29 cellular contexts compared by ENCODE assay signal in the genomic region with DNA sequence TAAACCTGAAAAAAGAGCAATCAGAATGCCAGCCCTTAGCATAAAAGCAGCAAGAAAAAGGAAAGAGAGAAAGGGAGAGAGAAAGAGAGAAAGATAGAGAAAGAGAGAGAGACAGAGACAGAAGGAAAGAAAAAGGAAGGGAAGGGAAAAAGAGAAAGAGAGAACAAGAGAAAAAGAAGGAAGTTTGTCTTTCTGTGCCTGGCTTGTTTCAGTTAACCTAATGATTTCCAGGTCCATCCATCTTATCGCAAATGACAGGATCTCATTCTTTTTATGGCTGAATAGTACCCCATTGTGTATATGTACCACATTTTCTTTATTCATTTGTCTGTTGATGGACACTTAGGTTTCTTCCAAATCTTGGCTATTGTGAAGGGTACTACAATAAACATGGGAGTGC.
"Had no signal": no experiment of that assay in that cellular context is flagged by ENCODE, and none has a peak within 500 bp of the region (broad histone marks: within the 10 kb centered on the region; RNA-seq: fewer than 3 reads in every experiment).

No MANE protein-coding gene starts in this region.

- H3K4me1 Mint-ChIP-seq: stimulated activated effector memory CD8-positive, alpha-beta T cell treated with anti-CD3 and anti-CD28 coated beads, Interleukin-12 subunit alpha, Interleukin-12 subunit beta, amount 100 ng/mL, for 72 hours; stimulated activated memory B cell treated with anti-CD40 and anti-IgM and Interleukin-4, amounts not matched to agents 10 μg/mL and 1 μg/mL and 100 μg/mL, for 72 hours; stimulated activated naive B cell treated with anti-CD40 and anti-IgM and Interleukin-4, amounts not matched to agents 10 μg/mL and 1 μg/mL and 100 μg/mL, for 72 hours; stimulated activated naive CD8-positive, alpha-beta T cell treated with anti-CD3 and anti-CD28 coated beads, Interleukin-15, amount 100 ng/mL, for 72 hours had no signal

- H3K36me3 Mint-ChIP-seq: stimulated activated effector memory CD8-positive, alpha-beta T cell treated with anti-CD3 and anti-CD28 coated beads, Interleukin-12 subunit alpha, Interleukin-12 subunit beta, amount 100 ng/mL, for 72 hours; stimulated activated memory B cell treated with anti-CD40 and anti-IgM and Interleukin-4, amounts not matched to agents 10 μg/mL and 1 μg/mL and 100 μg/mL, for 72 hours; stimulated activated naive B cell treated with anti-CD40 and anti-IgM and Interleukin-4, amounts not matched to agents 10 μg/mL and 1 μg/mL and 100 μg/mL, for 72 hours; type B pancreatic cell had no signal

- H3K4me3 ChIP-seq: stomach, suprapubic skin, testis, thoracic aorta, thyroid gland, tibial artery, tibial nerve, transverse colon, upper lobe of left lung, upper lobe of right lung, uterus, vagina had no signal

- H3K27me3 Mint-ChIP-seq: stimulated activated memory B cell treated with anti-CD40 and anti-IgM and Interleukin-4, amounts not matched to agents 10 μg/mL and 1 μg/mL and 100 μg/mL, for 72 hours; stimulated activated naive B cell treated with anti-CD40 and anti-IgM and Interleukin-4, amounts not matched to agents 10 μg/mL and 1 μg/mL and 100 μg/mL, for 72 hours; stimulated activated naive CD8-positive, alpha-beta T cell treated with anti-CD3 and anti-CD28 coated beads, Interleukin-15, amount 100 ng/mL, for 72 hours; stimulated activated naive CD8-positive, alpha-beta T cell treated with anti-CD3 and anti-CD28 coated beads, Interleukin-15, Interleukin-2, amounts not matched to agents 100 ng/mL and 50 ng/mL, for 24 hours; type B pancreatic cell had no signal

- H3K4me3 Mint-ChIP-seq: stimulated activated effector memory CD8-positive, alpha-beta T cell treated with anti-CD3 and anti-CD28 coated beads, Interleukin-12 subunit alpha, Interleukin-12 subunit beta, amount 100 ng/mL, for 72 hours; stimulated activated memory B cell treated with anti-CD40 and anti-IgM and Interleukin-4, amounts not matched to agents 10 μg/mL and 1 μg/mL and 100 μg/mL, for 72 hours; stimulated activated naive B cell treated with anti-CD40 and anti-IgM and Interleukin-4, amounts not matched to agents 10 μg/mL and 1 μg/mL and 100 μg/mL, for 72 hours; stimulated activated naive CD8-positive, alpha-beta T cell treated with anti-CD3 and anti-CD28 coated beads, Interleukin-15, amount 100 ng/mL, for 72 hours; stimulated activated naive CD8-positive, alpha-beta T cell treated with anti-CD3 and anti-CD28 coated beads, Interleukin-15, Interleukin-2, amounts not matched to agents 100 ng/mL and 50 ng/mL, for 24 hours; type B pancreatic cell had no signal

- ATAC-seq: stimulated activated effector memory CD8-positive, alpha-beta T cell treated with anti-CD3 and anti-CD28 coated beads, Interleukin-12 subunit alpha, Interleukin-12 subunit beta, amount 100 ng/mL, for 72 hours; stimulated activated memory B cell treated with anti-CD40 and anti-IgM and Interleukin-4, amounts not matched to agents 10 μg/mL and 1 μg/mL and 100 μg/mL, for 72 hours; stimulated activated naive B cell treated with anti-CD40 and anti-IgM and Interleukin-4, amounts not matched to agents 10 μg/mL and 1 μg/mL and 100 μg/mL, for 72 hours; stimulated activated naive CD8-positive, alpha-beta T cell treated with anti-CD3 and anti-CD28 coated beads, Interleukin-15, amount 100 ng/mL, for 72 hours; stimulated activated naive CD8-positive, alpha-beta T cell treated with anti-CD3 and anti-CD28 coated beads, Interleukin-15, Interleukin-2, amounts not matched to agents 100 U/mL and 50 U/mL, for 24 hours; upper lobe of right lung had no signal

- H3K27ac Mint-ChIP-seq: stimulated activated effector memory CD8-positive, alpha-beta T cell treated with anti-CD3 and anti-CD28 coated beads, Interleukin-12 subunit alpha, Interleukin-12 subunit beta, amount 100 ng/mL, for 72 hours; stimulated activated memory B cell treated with anti-CD40 and anti-IgM and Interleukin-4, amounts not matched to agents 10 μg/mL and 1 μg/mL and 100 μg/mL, for 72 hours; stimulated activated naive B cell treated with anti-CD40 and anti-IgM and Interleukin-4, amounts not matched to agents 10 μg/mL and 1 μg/mL and 100 μg/mL, for 72 hours; stimulated activated naive CD8-positive, alpha-beta T cell treated with anti-CD3 and anti-CD28 coated beads, Interleukin-15, amount 100 ng/mL, for 72 hours; stimulated activated naive CD8-positive, alpha-beta T cell treated with anti-CD3 and anti-CD28 coated beads, Interleukin-15, Interleukin-2, amounts not matched to agents 100 ng/mL and 50 ng/mL, for 24 hours; type B pancreatic cell had no signal

- FAIRE-seq: urothelium cell line had no signal

- H3K4me1 ChIP-seq: stomach, testis, thyroid gland, transverse colon, upper lobe of left lung, upper lobe of right lung, uterus, vagina had no signal

- H3K9me3 ChIP-seq: suprapubic skin, testis, thoracic aorta, thyroid gland, tibial artery, tibial nerve, transverse colon, upper lobe of left lung, upper lobe of right lung, uterus, vagina had no signal

- H3K27me3 ChIP-seq: stomach, suprapubic skin, testis, thyroid gland, tibial artery, tibial nerve, transverse colon, upper lobe of left lung, upper lobe of right lung, uterus, vagina had no signal

- H3K27ac ChIP-seq: stomach, suprapubic skin, testis, thoracic aorta, thyroid gland, tibial artery, tibial nerve, transverse colon, upper lobe of left lung, upper lobe of right lung, uterus, vagina had no signal

- H3K36me3 ChIP-seq: stomach, suprapubic skin, thoracic aorta, thyroid gland, tibial artery, tibial nerve, transverse colon, upper lobe of left lung, upper lobe of right lung, uterus, vagina had no signal

- DNase-seq: stimulated activated CD4-positive, alpha-beta T cell treated with anti-CD3 and anti-CD28 coated beads, Interleukin-2, amount 100 ng/mL, for 48 hours; stimulated activated CD4-positive, alpha-beta T cell treated with anti-CD3 and anti-CD28 coated beads, Interleukin-4, amount 100 ng/mL, for 1 hour; stimulated activated CD4-positive, alpha-beta T cell treated with anti-CD3 and anti-CD28 coated beads, Interleukin-4, amount 100 ng/mL, for 24 hours; stimulated activated CD4-positive, alpha-beta T cell treated with anti-CD3 and anti-CD28 coated beads, Interleukin-4, amount 100 ng/mL, for 4 hours; stimulated activated CD8-positive, alpha-beta memory T cell treated with anti-CD3 and anti-CD28 coated beads, Interleukin-4, amount 100 ng/mL, for 48 hours; stimulated activated naive B cell treated with anti-CD40 and anti-IgM and Interleukin-4, amounts not matched to agents 10 μg/mL and 1 μg/mL and 100 μg/mL, for 72 hours; stimulated activated naive CD4-positive, alpha-beta T cell; stimulated activated naive CD4-positive, alpha-beta T cell treated with Interleukin-2 at 50 U/mL for 16 hours; stimulated activated naive CD8-positive, alpha-beta T cell treated with anti-CD3 and anti-CD28 coated beads, Interleukin-15, amount 100 ng/mL, for 72 hours; stimulated activated naive CD8-positive, alpha-beta T cell treated with anti-CD3 and anti-CD28 coated beads, Interleukin-15, Interleukin-2, amounts not matched to agents 100 U/mL and 50 U/mL, for 24 hours; stomach; substantia nigra; testis; thyroid gland; tibial artery; transverse colon; trophoblast cell; upper lobe of left lung; upper lobe of right lung; uterus had no signal
